17 cellular contexts compared by ENCODE assay signal in the genomic region with DNA sequence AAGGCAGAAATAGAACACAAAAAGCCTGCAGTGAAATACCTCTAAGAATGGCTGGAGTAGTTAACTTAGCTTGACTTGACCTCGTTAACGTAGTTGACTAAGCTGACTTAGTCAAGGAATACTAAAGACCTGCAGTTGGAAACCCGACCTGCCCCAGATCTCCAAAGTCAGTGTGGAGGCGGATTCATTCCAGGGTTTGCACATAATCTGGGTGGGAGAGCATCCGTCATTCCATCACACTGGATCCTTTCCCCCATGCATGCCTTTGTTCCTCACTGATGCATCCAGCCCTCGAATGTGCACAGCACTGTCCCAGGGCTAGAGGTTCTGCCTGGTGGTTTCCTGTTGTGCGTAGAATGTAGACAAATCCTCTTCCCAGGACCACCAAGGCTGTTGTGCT.
DNase-seq lines count a peak whose midpoint lies in the region; ATAC-seq and TF ChIP-seq lines count a peak whose summit lies in the region.
"Had no signal": no experiment of that assay in that cellular context is flagged by ENCODE, and none has a peak within 500 bp of the region (broad histone marks: within the 10 kb centered on the region; RNA-seq: fewer than 3 reads in every experiment).

No MANE protein-coding gene starts in this region.

- in situ Hi-C loops in mammary epithelial cell (cut with MboI; ENCODE audit: low sequenced_read_pairs in 2 of 2), result no loop called here

- H3K36me3 ChIP-seq in KMS-11 (ENCODE audit: insufficient read depth) (no peaks in the 10 kb centered on the region), mammary epithelial cell (ENCODE audit: insufficient read depth, low read length) (no peaks in the 10 kb centered on the region)

- H2AFZ ChIP-seq in KMS-11 (ENCODE audit: low read depth) (no peak overlapping the region), mammary epithelial cell (ENCODE audit: low read depth, low read length) (no peak overlapping the region)

- H3K9ac ChIP-seq in KMS-11, result no peak overlapping the region
- no peak overlapping the region for H3K9ac ChIP-seq in mammary epithelial cell (ENCODE audit: insufficient read depth, low read length)

- no peak for TF ChIP-seq CTCF in KMS-11 (conservative IDR thresholded peaks at IDR 0.05; ENCODE audit: low read depth, low read length)
- no peak for TF ChIP-seq CTCF in mammary epithelial cell (conservative IDR thresholded peaks at IDR 0.05 in 1 of 2, IDR thresholded peaks at IDR 0.05 in 1 of 2; ENCODE audit: extremely low read depth in 1 of 2, insufficient read depth in 1 of 2, low read depth in 1 of 2, low read length in 2 of 2)

- WGBS in mammary epithelial cell (ENCODE audit: low coverage, missing lambda C conversion rate), result 79% methylated on average over 7 of the region's 7 CpGs

- H3K79me2 ChIP-seq in KMS-11 (ENCODE audit: insufficient read depth, low read depth), result no peaks in the 10 kb centered on the region
- no peaks in the 10 kb centered on the region for H3K79me2 ChIP-seq in mammary epithelial cell (ENCODE audit: insufficient read depth, low read length)

- H3K9me3 ChIP-seq in mammary epithelial cell (replicated peaks; ENCODE audit: insufficient read depth, low read length), result no peaks in the 10 kb centered on the region
- H3K9me3 ChIP-seq: A549, Caco-2 had no signal

- no peak overlapping the region for H3K27ac ChIP-seq in KMS-11
- no peak overlapping the region for H3K27ac ChIP-seq in mammary epithelial cell (ENCODE audit: insufficient read depth, low read depth, low read length)
- H3K27ac ChIP-seq: 22Rv1, A549, C4-2B had no signal

- H3K4me3 ChIP-seq in KMS-11 (IDR thresholded peaks at IDR 0.05; ENCODE audit: insufficient read depth, low read depth, low read length) (no peak overlapping the region), mammary epithelial cell (replicated peaks in 1 of 3; ENCODE audit: insufficient read depth in 1 of 3, low read depth in 2 of 3, low read length in 3 of 3) (no peak overlapping the region)
- H3K4me3 ChIP-seq: A549 had no signal

- intact Hi-C loops in mammary epithelial cell (cut with micrococcal nuclease), result no loop called here

- CTCF ChIA-PET in mammary epithelial cell (lab: Charles Lee; ENCODE audit: low non-redundant PET), result interaction anchor here (0.5 kb wide), 1 partner anchor 149 kb away, joined by 4 read pairs; no protein-coding TSS in a partner anchor

- H3K4me1 ChIP-seq in KMS-11 (ENCODE audit: low read depth, poor library complexity, severe bottlenecking) (peaks cover 60% of the 10 kb centered on the region), mammary epithelial cell (ENCODE audit: insufficient read depth, low read length) (peaks cover 18% of the 10 kb centered on the region)
- H3K4me1 ChIP-seq: Caco-2 had no signal

- H4K20me1 ChIP-seq in KMS-11 (ENCODE audit: insufficient read depth) (no peaks in the 10 kb centered on the region), mammary epithelial cell (ENCODE audit: insufficient read depth, low read length) (no peaks in the 10 kb centered on the region)

- BruUV-seq in mammary epithelial cell (replicated peaks; lab: Mats Ljungman, UMichigan), result no TSS peak

- H3K4me2 ChIP-seq in KMS-11 (peak overlapping the region; percentile 76), mammary epithelial cell (ENCODE audit: insufficient read depth, low read depth, low read length) (no peak overlapping the region)
- H3K4me2 ChIP-seq: A549 had no signal

- H3K27me3 ChIP-seq in KMS-11 (ENCODE audit: insufficient read depth, low read depth), result no peaks in the 10 kb centered on the region; the same call in 1 of the 2 replicates
- no peaks in the 10 kb centered on the region for H3K27me3 ChIP-seq in mammary epithelial cell (ENCODE audit: insufficient read depth, low read length)

- DNase-seq in NCI-H82 (lab: John Stamatoyannopoulos, UW) (peak; percentile 48), NCI-H82 treated with DMSO at 0.1 percent for 48 hours (lab: John Stamatoyannopoulos, UW; ENCODE audit: unreplicated experiment) (no peak), left kidney (ENCODE audit: low read depth, low spot score) (peak; percentile 51), SHP77 treated with DMSO at 0.1 percent for 48 hours (lab: John Stamatoyannopoulos, UW) (no peak), mammary epithelial cell (no peak)
- DNase-seq: AML-193; Caco-2; CD4-positive, alpha-beta T cell; GF-D8; GOT3; H7 had no signal

- dilution Hi-C loops in mammary epithelial cell (cut with HindIII; ENCODE audit: low sequenced_read_pairs), result no loop called here

- no peak for ATAC-seq in HG02840 (IDR thresholded peaks at IDR 0.05; ENCODE audit: low FRiP score, unreplicated experiment)
- ATAC-seq: A549, HCT116 had no signal

Comparison
In these comparisons a context has a peak if more than half of its experiments do, and no peak if none do; other contexts are left out.
1. DNase-seq: peak in NCI-H82 (single experiment) and left kidney (single experiment); none in NCI-H82 treated with DMSO at 0.1 percent for 48 hours (single experiment), SHP77 treated with DMSO at 0.1 percent for 48 hours (single experiment) and mammary epithelial cell (single experiment).